Comparison of ENCODE assay signal across 1 cellular context in genomic region chr2:187502467-187502866, GRCh38.
A peak's percentile ranks its signal among the peaks of the same experiment; 100 is the strongest.
TF ChIP-seq lines count a peak whose summit lies in the region.

No MANE protein-coding gene starts in this region.

TF ChIP-seq in HepG2, 621 proteins besides CTCF, POLR2A, EP300 and RAD21:
- 0 out of 2 replicates have a peak, but pooled peaks have one; percentile 54 for TF ChIP-seq SSRP1 (CRISPR knock-in tag; IDR thresholded peaks at IDR 0.05)
- no peak for TF ChIP-seq ZKSCAN8 (CRISPR knock-in tag; IDR thresholded peaks at IDR 0.05; ENCODE audit: borderline replicate concordance)
- 0 out of 2 replicates have a peak, but pooled peaks have one; percentile 9 for TF ChIP-seq MED1 (CRISPR knock-in tag; IDR thresholded peaks at IDR 0.05)
